ENCODE assay signal across 11 cellular contexts in genomic region chr10:124864421-124865193, GRCh38.
DNase-seq lines count a peak whose midpoint lies in the region; FAIRE-seq and TF ChIP-seq lines count a peak whose summit lies in the region.
"Had no signal": no experiment of that assay in that cellular context is flagged by ENCODE, and none has a peak within 500 bp of the region (broad histone marks: within the 10 kb centered on the region; RNA-seq: fewer than 3 reads in every experiment).

No MANE protein-coding gene starts in this region.

- H3K18ac ChIP-seq in H1 (ENCODE audit: extremely low read depth, low read length) (no peak overlapping the region), mesendoderm (ENCODE audit: low read length) (no peak overlapping the region)

- H3K79me1 ChIP-seq in H1 (ENCODE audit: low read depth, low read length) (no peaks in the 10 kb centered on the region), mesendoderm (ENCODE audit: low read length) (no peaks in the 10 kb centered on the region)

- H2AFZ ChIP-seq in H1 (ENCODE audit: low read length), result no peak overlapping the region

- no peak overlapping the region for H3K4me3 Mint-ChIP-seq in activated naive CD4-positive, alpha-beta T cell treated with anti-CD3 and anti-CD28 coated beads for 36 hours
- H3K4me3 Mint-ChIP-seq: activated naive CD8-positive, alpha-beta T cell treated with anti-CD3 and anti-CD28 coated beads, Interleukin-2, amount 10 ng/mL, durations not matched to agents 7 days and 5 days had no signal

- no peak overlapping the region for H3K56ac ChIP-seq in H1 (replicated peaks; ENCODE audit: insufficient read length, low read depth, low read length)
- no peak overlapping the region for H3K56ac ChIP-seq in mesendoderm (ENCODE audit: low read length)

- no peaks in the 10 kb centered on the region for H3K27me3 Mint-ChIP-seq in activated naive CD4-positive, alpha-beta T cell treated with anti-CD3 and anti-CD28 coated beads for 36 hours (ENCODE audit: low read depth)

- H3K79me2 ChIP-seq in H1 (ENCODE audit: control insufficient read depth in 1 of 2, insufficient read depth in 2 of 2, low read length in 2 of 2) (no peaks in the 10 kb centered on the region), mesendoderm (ENCODE audit: control insufficient read depth, insufficient read depth, low read length) (no peaks in the 10 kb centered on the region)

- intact Hi-C loops in activated naive CD4-positive, alpha-beta T cell treated with anti-CD3 and anti-CD28 coated beads for 36 hours (cut with micrococcal nuclease), result no loop called here

- TF ChIP-seq POLR2A in H1 (IDR thresholded peaks at IDR 0.05; ENCODE audit: control extremely low read depth in 1 of 2, low read depth in 2 of 2, low read length in 2 of 2), result no peak

- no peak overlapping the region for H3K9ac ChIP-seq in H1 (replicated peaks in 1 of 4; ENCODE audit: extremely low read depth in 1 of 4, low read depth in 3 of 4, low read length in 3 of 4)
- H3K9ac ChIP-seq in mesendoderm (ENCODE audit: low read length), result no peak overlapping the region

- CTCF ChIA-PET in H1 (lab: Charles Lee; ENCODE audit: partially characterized antibody), result interaction anchor here (0.7 to 1.2 kb wide), 5 partner anchors 13 to 1279 kb away, joined by 3 to 5 read pairs (median 3); no protein-coding TSS in a partner anchor
- CTCF ChIA-PET in activated naive CD4-positive, alpha-beta T cell treated with anti-CD3 and anti-CD28 coated beads for 36 hours (lab: Charles Lee), result no interaction called here

- H2BK120ac ChIP-seq in H1 (replicated peaks; ENCODE audit: low read depth, low read length) (no peak overlapping the region), mesendoderm (ENCODE audit: low read depth, low read length) (no peak overlapping the region)

- POLR2A ChIA-PET in H1 (lab: Charles Lee; ENCODE audit: partially characterized antibody), result no interaction called here

- no peaks in the 10 kb centered on the region for H3K36me3 Mint-ChIP-seq in activated naive CD4-positive, alpha-beta T cell treated with anti-CD3 and anti-CD28 coated beads for 36 hours (ENCODE audit: low read depth)
- H3K36me3 Mint-ChIP-seq: activated naive CD8-positive, alpha-beta T cell treated with anti-CD3 and anti-CD28 coated beads, Interleukin-2, amount 10 ng/mL, durations not matched to agents 7 days and 5 days; CD4-positive, alpha-beta memory T cell had no signal

- no peaks in the 10 kb centered on the region for H3K4me1 Mint-ChIP-seq in activated naive CD4-positive, alpha-beta T cell treated with anti-CD3 and anti-CD28 coated beads for 36 hours (ENCODE audit: low read depth)
- H3K4me1 Mint-ChIP-seq: activated naive CD8-positive, alpha-beta T cell treated with anti-CD3 and anti-CD28 coated beads, Interleukin-2, amount 10 ng/mL, durations not matched to agents 7 days and 5 days; CD4-positive, alpha-beta memory T cell had no signal

- no peak for TF ChIP-seq EP300 in H1 (IDR thresholded peaks at IDR 0.05; ENCODE audit: borderline replicate concordance in 1 of 2, low read depth in 2 of 2, low read length in 2 of 2)

- 75% methylated on average over 10 of the region's 10 CpGs; no CpG with 5 or more reads in 1 of the 2 experiments for WGBS in H1 (ENCODE audit: extremely low coverage in 1 of 2, insufficient coverage in 1 of 2, insufficient read length in 1 of 2, insufficient replicate concordance in 2 of 2, low coverage in 1 of 2, low lambda C conversion rate in 2 of 2, missing lambda C conversion rate in 1 of 2), 2 experiments
- WGBS in mesendoderm (ENCODE audit: extremely low coverage, insufficient coverage, low lambda C conversion rate), result no CpG with 5 or more reads among the region's 10 CpGs

- H3K23me2 ChIP-seq in H1 (ENCODE audit: low read depth, low read length), result no peaks in the 10 kb centered on the region

- H3K4me1 ChIP-seq in H1 (replicated peaks in 1 of 4; ENCODE audit: control insufficient read depth in 3 of 4, insufficient read depth in 4 of 4, low read length in 3 of 4) (peaks cover 0 to 2% (median 0%) of the 10 kb centered on the region in 4 experiments; a peak in 1 of 7 replicates), mesendoderm (ENCODE audit: control insufficient read depth, low read depth, low read length) (no peaks in the 10 kb centered on the region)
- H3K4me1 ChIP-seq: tibial artery had no signal

- H3K4me2 ChIP-seq in H1 (ENCODE audit: insufficient read depth in 1 of 2, low read depth in 2 of 2, low read length in 2 of 2), result no peak overlapping the region
- H3K4me2 ChIP-seq in mesendoderm (ENCODE audit: low read length), result no peak overlapping the region

- FAIRE-seq in H1 (lab: Jason Lieb, UNC), result no peak

- no peak overlapping the region for H3K14ac ChIP-seq in H1 (ENCODE audit: insufficient read length)

- H2BK15ac ChIP-seq in H1 (ENCODE audit: low read length) (no peak overlapping the region), mesendoderm (replicated peaks; ENCODE audit: low read depth) (no peak overlapping the region)

- H2AK5ac ChIP-seq in H1 (ENCODE audit: low read depth, low read length) (no peak overlapping the region), mesendoderm (ENCODE audit: low read length) (no peak overlapping the region)

- H2BK5ac ChIP-seq in H1 (ENCODE audit: low read depth, low read length) (no peak overlapping the region; the same call in 1 of the 2 replicates), mesendoderm (ENCODE audit: low read length) (no peak overlapping the region)

- TF ChIP-seq CTCF in H1 (IDR thresholded peaks at IDR 0.05; ENCODE audit: control extremely low read depth in 1 of 3, insufficient read depth in 1 of 3, low read depth in 1 of 3, low read length in 3 of 3) (no peak), GM13977 (IDR thresholded peaks at IDR 0.05; ENCODE audit: extremely low read depth, insufficient read depth, missing control alignments) (no peak)

- H4K5ac ChIP-seq in H1 (ENCODE audit: insufficient read length, low read depth, low read length), result no peak overlapping the region
- no peak overlapping the region for H4K5ac ChIP-seq in mesendoderm (ENCODE audit: low read length)

- H2BK20ac ChIP-seq in H1 (ENCODE audit: low read length), result no peak overlapping the region

- H3K4me3 ChIP-seq in H1 (ENCODE audit: extremely low read depth in 1 of 4, insufficient read depth in 2 of 4, low read depth in 3 of 4, low read length in 4 of 4) (no peak overlapping the region), mesendoderm (ENCODE audit: low read length) (no peak overlapping the region)
- H3K4me3 ChIP-seq: tibial artery had no signal

- H3K23ac ChIP-seq in H1 (ENCODE audit: insufficient read length), result no peak overlapping the region
- H3K23ac ChIP-seq in mesendoderm (ENCODE audit: low read length), result no peak overlapping the region

- no peak overlapping the region for H2BK12ac ChIP-seq in H1 (ENCODE audit: low read depth, low read length)

- H3K4ac ChIP-seq in H1 (replicated peaks; ENCODE audit: insufficient read length, low read depth, low read length) (no peak overlapping the region), mesendoderm (ENCODE audit: low read depth, low read length) (no peak overlapping the region)

- no peak overlapping the region for H3K27ac Mint-ChIP-seq in activated naive CD4-positive, alpha-beta T cell treated with anti-CD3 and anti-CD28 coated beads for 36 hours
- H3K27ac Mint-ChIP-seq: activated naive CD8-positive, alpha-beta T cell treated with anti-CD3 and anti-CD28 coated beads, Interleukin-2, amount 10 ng/mL, durations not matched to agents 7 days and 5 days; CD4-positive, alpha-beta memory T cell had no signal

- TF ChIP-seq RAD21 in H1 (IDR thresholded peaks at IDR 0.05 in 1 of 2, conservative IDR thresholded peaks at IDR 0.05 in 1 of 2; ENCODE audit: low read depth in 2 of 2, low read length in 2 of 2), result no peak

- H3K9me3 Mint-ChIP-seq in activated naive CD4-positive, alpha-beta T cell treated with anti-CD3 and anti-CD28 coated beads for 36 hours, result no peaks in the 10 kb centered on the region
- H3K9me3 Mint-ChIP-seq: activated naive CD8-positive, alpha-beta T cell treated with anti-CD3 and anti-CD28 coated beads, Interleukin-2, amount 10 ng/mL, durations not matched to agents 7 days and 5 days; CD4-positive, alpha-beta memory T cell had no signal

- in situ Hi-C loops in GM13977 (cut with MboI; ENCODE audit: low pct_unique_long_range_greater_than_20kb, low sequenced_read_pairs, unreplicated experiment), result no loop called here

- DNase-seq in DMS53 (lab: John Stamatoyannopoulos, UW) (peak; percentile 93), NCI-H748 (lab: John Stamatoyannopoulos, UW; ENCODE audit: unreplicated experiment) (peak; percentile 65), H1 (ENCODE audit: low read depth in 1 of 2, low spot score in 2 of 2) (no peak), mesendoderm (peak; percentile 48), NCI-H446 (lab: John Stamatoyannopoulos, UW) (no peak), activated gamma-delta T cell (lab: John Stamatoyannopoulos, UW) (no peak), GM13977 (ENCODE audit: low spot score) (no peak)
- no peak for DNase-seq in activated naive CD4-positive, alpha-beta T cell treated with anti-CD3 and anti-CD28 coated beads for 36 hours
- DNase-seq: activated naive CD8-positive, alpha-beta T cell treated with anti-CD3 and anti-CD28 coated beads, Interleukin-2, amount 10 ng/mL, durations not matched to agents 7 days and 5 days; CD4-positive, alpha-beta memory T cell; tibial artery had no signal

- H4K8ac ChIP-seq in H1 (ENCODE audit: extremely low read depth, insufficient read depth, low read length) (peak overlapping the region; percentile 57; the same call in 1 of the 2 replicates), mesendoderm (ENCODE audit: low read depth, low read length) (no peak overlapping the region)

- H3K27ac ChIP-seq in H1 (ENCODE audit: low read depth, low read length) (no peak overlapping the region), mesendoderm (ENCODE audit: low read depth, low read length) (no peak overlapping the region)
- H3K27ac ChIP-seq: tibial artery had no signal

- no peaks in the 10 kb centered on the region for H4K20me1 ChIP-seq in H1 (replicated peaks in 1 of 2; ENCODE audit: control insufficient read depth in 1 of 2, insufficient read depth in 2 of 2, low read length in 2 of 2)

- H4K91ac ChIP-seq in H1 (replicated peaks; ENCODE audit: insufficient read length, low read length), result peak overlapping the region; percentile 8

- H3K36me3 ChIP-seq in H1 (ENCODE audit: control insufficient read depth in 2 of 4, insufficient read depth in 4 of 4, low read length in 3 of 4) (no peaks in the 10 kb centered on the region), mesendoderm (ENCODE audit: control insufficient read depth, insufficient read depth, low read length) (no peaks in the 10 kb centered on the region)
- H3K36me3 ChIP-seq: tibial artery had no signal

- H3K9me3 ChIP-seq in H1 (ENCODE audit: insufficient read depth in 2 of 2, low read depth in 1 of 2, low read length in 1 of 2), result no peaks in the 10 kb centered on the region
- H3K9me3 ChIP-seq: tibial artery had no signal

- H3K27me3 ChIP-seq in H1 (replicated peaks in 1 of 4; ENCODE audit: control insufficient read depth in 3 of 4, extremely low read depth in 1 of 4, insufficient read depth in 3 of 4, low read length in 3 of 4) (no peaks in the 10 kb centered on the region), mesendoderm (ENCODE audit: insufficient read depth, low read length, poor library complexity) (no peaks in the 10 kb centered on the region)

TF ChIP-seq in H1, 55 proteins besides CTCF, POLR2A, EP300 and RAD21:
- TF ChIP-seq CBX8 (IDR thresholded peaks at IDR 0.05; ENCODE audit: borderline replicate concordance, low read depth, low read length), result no peak

Comparison
In these comparisons a context has a peak if more than half of its experiments do, and no peak if none do; other contexts are left out.
1. DNase-seq: peak in DMS53 (single experiment), NCI-H748 (single experiment) and mesendoderm (single experiment); none in H1 (0 of 2), NCI-H446 (0 of 2), activated gamma-delta T cell (single experiment), activated naive CD4-positive, alpha-beta T cell treated with anti-CD3 and anti-CD28 coated beads for 36 hours (single experiment) and GM13977 (single experiment).